25 cellular contexts compared by ENCODE assay signal in genomic region chr1:166972827-166973226, GRCh38. TPM values are rescaled to one million over a fixed set of nuclear protein-coding genes. Genes with fewer than 3 reads are reported as not detected.
DNase-seq lines count a peak whose midpoint lies in the region; TF ChIP-seq lines count a peak whose summit lies in the region.
"Had no signal": no experiment of that assay in that cellular context is flagged by ENCODE, and none has a peak within 500 bp of the region (broad histone marks: within the 10 kb centered on the region; RNA-seq: fewer than 3 reads in every experiment).

No MANE protein-coding gene starts in this region.

- TF ChIP-seq CTCF in HEK293 (tag by site-specific recombination; IDR thresholded peaks at IDR 0.05) (no peak), dorsolateral prefrontal cortex (IDR thresholded peaks at IDR 0.05 in 54 of 56, conservative IDR thresholded peaks at IDR 0.05 in 2 of 56; ENCODE audit: low read depth in 1 of 56, partially characterized antibody in 56 of 56) (no peak), OCI-LY7 (conservative IDR thresholded peaks at IDR 0.05; ENCODE audit: low read length) (no peak)

- no peak overlapping the region for H3K4me3 ChIP-seq in HEK293 (ENCODE audit: low read depth, low read length)
- H3K4me3 ChIP-seq in dorsolateral prefrontal cortex = peak overlapping the region in 54 of 59 donors; percentile 7 to 86 (median 63)
- no peak overlapping the region for H3K4me3 ChIP-seq in OCI-LY7 (ENCODE audit: low read depth, low read length, poor library complexity, severe bottlenecking)
- H3K4me3 ChIP-seq: hepatocyte, MG63, pancreas had no signal

- H3K36me3 ChIP-seq in HEK293 (ENCODE audit: control insufficient read depth in 2 of 2, insufficient read depth in 1 of 2, low read length in 2 of 2) = no peaks in the 10 kb centered on the region
- H3K36me3 ChIP-seq in OCI-LY7 (ENCODE audit: insufficient read depth, low read length) = no peaks in the 10 kb centered on the region
- H3K36me3 ChIP-seq: MG63, pancreas had no signal

- no peak overlapping the region for H3K27ac ChIP-seq in HEK293 (ENCODE audit: extremely low read depth, low read depth, low read length)
- H3K27ac ChIP-seq in dorsolateral prefrontal cortex = peak overlapping the region in 47 of 59 donors; percentile 17 to 89 (median 60)
- no peak overlapping the region for H3K27ac ChIP-seq in OCI-LY7 (ENCODE audit: low read depth, low read length, poor library complexity, severe bottlenecking)
- H3K27ac ChIP-seq: hepatocyte, pancreas had no signal

- no peak overlapping the region for H3K4me2 ChIP-seq in OCI-LY7 (ENCODE audit: low read length)
- H3K4me2 ChIP-seq: hepatocyte had no signal

- H3K9me2 ChIP-seq in OCI-LY7 (ENCODE audit: insufficient read depth, low read length) = no peaks in the 10 kb centered on the region

- H2AFZ ChIP-seq in OCI-LY7 (ENCODE audit: low read length) = no peak overlapping the region
- H2AFZ ChIP-seq: hepatocyte had no signal

- H3K4me1 ChIP-seq in HEK293 (ENCODE audit: control insufficient read depth, insufficient read depth, low read length) (no peaks in the 10 kb centered on the region), OCI-LY7 (ENCODE audit: insufficient read depth, low read length, poor library complexity, severe bottlenecking) (peaks cover 18% of the 10 kb centered on the region)
- H3K4me1 ChIP-seq: pancreas had no signal

- BruUV-seq in OCI-LY7 (replicated peaks; lab: Mats Ljungman, UMichigan) = no TSS peak

- no peaks in the 10 kb centered on the region for H3K79me2 ChIP-seq in OCI-LY7 (ENCODE audit: insufficient read depth, low read depth, low read length)
- H3K79me2 ChIP-seq: hepatocyte had no signal

- H3K27me3 ChIP-seq in dorsolateral prefrontal cortex = no peaks in the 10 kb centered on the region

- CTCF ChIA-PET in HEK293 (lab: Yijun Ruan, JAX) (interaction anchor here (0.6 to 2.4 kb wide), 3 partner anchors 10 to 295 kb away, joined by 3 to 7 read pairs (median 3); no protein-coding TSS in a partner anchor), OCI-LY7 (lab: Charles Lee; ENCODE audit: unreplicated experiment) (no interaction called here)

- DNase-seq in NCI-H187 treated with DMSO at 0.1 percent for 48 hours (lab: John Stamatoyannopoulos, UW) = peak; percentile 88
- peak in 1 of 10 donors; percentile 44 for DNase-seq in dorsolateral prefrontal cortex
- peak; percentile 35 for DNase-seq in retina
- DNase-seq in OCI-LY7 (ENCODE audit: low spot score) = no peak
- no peak for DNase-seq in kidney tubule cell (ENCODE audit: low spot score)
- no peak for DNase-seq in A172 (ENCODE audit: low spot score)
- DNase-seq: activated CD4-positive, alpha-beta T cell treated with anti-CD3 and anti-CD28 coated beads for 1 hour; activated gamma-delta T cell treated with Interleukin-2 at 50 U/mL for 16 hours; activated T-cell treated with anti-CD3 and anti-CD28 coated beads, Interleukin-2, amount 50 U/mL, for 1 hour; effector CD8-positive, alpha-beta T cell; foreskin melanocyte; GOT3; immature natural killer cell; mesenchymal stem cell; naive B cell; NCI-H2029 treated with DMSO at 0.1 percent for 48 hours; NCI-H524; pancreas; right cardiac atrium; SIG-M5; stimulated activated CD4-positive, alpha-beta T cell treated with anti-CD3 and anti-CD28 coated beads, Interleukin-4, amount 100 ng/mL, for 1 hour had no signal

- intact Hi-C loops in dorsolateral prefrontal cortex (cut with DNase I) (loop anchor here (5.0 to 10.0 kb wide), 3 partner anchors 58 to 82 kb away; no protein-coding TSS in a partner anchor), OCI-LY7 (cut with micrococcal nuclease; ENCODE audit: unreplicated experiment) (no loop called here)

- POLR2A ChIA-PET in HEK293 (lab: Yijun Ruan, JAX) (interaction anchor here (1.1 kb wide), 1 partner anchor 248 kb away, joined by 4 read pairs; the partner anchor contains the start of gene POU2F1), OCI-LY7 (lab: Charles Lee) (interaction anchor here (0.5 kb wide), 1 partner anchor 113 kb away, joined by 4 read pairs; no protein-coding TSS in a partner anchor)

- no peaks in the 10 kb centered on the region for H4K20me1 ChIP-seq in OCI-LY7 (ENCODE audit: insufficient read depth, low read length)

- no peaks in the 10 kb centered on the region for H3K9me3 ChIP-seq in HEK293 (ENCODE audit: control insufficient read depth, insufficient read depth, low read depth, low read length)
- no peaks in the 10 kb centered on the region for H3K9me3 ChIP-seq in OCI-LY7 (ENCODE audit: low read length)
- H3K9me3 ChIP-seq: MG63, pancreas had no signal

TF ChIP-seq in HEK293, 187 proteins besides CTCF, POLR2A, EP300 and RAD21:
- no peak for TF ChIP-seq YY1 (tag by site-specific recombination; IDR thresholded peaks at IDR 0.05)
- TF ChIP-seq ZNF169 (tag by site-specific recombination; IDR thresholded peaks at IDR 0.05) = no peak
- peak; percentile 30; the same call in 1 of the 2 replicates for TF ChIP-seq SCRT1 (tag by site-specific recombination; IDR thresholded peaks at IDR 0.05; ENCODE audit: borderline replicate concordance)
- no peak for TF ChIP-seq ZNF692 (tag by site-specific recombination; IDR thresholded peaks at IDR 0.05)
- TF ChIP-seq SCRT2 (tag by site-specific recombination; IDR thresholded peaks at IDR 0.05) = peak; percentile 73
- no peak for TF ChIP-seq AEBP2 (tag by site-specific recombination; IDR thresholded peaks at IDR 0.05; ENCODE audit: borderline replicate concordance)
- no peak for TF ChIP-seq ZXDB (tag by site-specific recombination; IDR thresholded peaks at IDR 0.05)
- TF ChIP-seq REPIN1 (tag by site-specific recombination; IDR thresholded peaks at IDR 0.05; ENCODE audit: low read depth) = no peak
- no peak for TF ChIP-seq ZNF391 (tag by site-specific recombination; IDR thresholded peaks at IDR 0.05; ENCODE audit: borderline replicate concordance, low read depth)
- no peak for TF ChIP-seq ZNF521 (tag by site-specific recombination; IDR thresholded peaks at IDR 0.05)

RNA-seq across cellular contexts. Expression of gene ILDR2, which starts 2.5 kb away (rescaled TPM):
- total RNA-seq in dorsolateral prefrontal cortex (10 to 100 TPM; 24.5 to 75.2 (median 44.3) TPM), OCI-LY7 (2022) (2.5 and 3.2 TPM in 2 replicates)
- total RNA-seq in OCI-LY7 (2014; rRNA removed; shearing (Covaris generic)) = 5.3 and 6.0 TPM in 2 replicates
- total RNA-seq in A172 (2014; rRNA removed; shearing (Covaris generic)) = 0.12 and 0.48 TPM in 2 replicates

RNA-seq across cellular contexts. Expression of gene MAEL, which starts 16.3 kb away (rescaled TPM):
- 1 to 10 TPM in 115 of 120 experiments, under 1 TPM in 5; 0.72 to 9.1 (median 3.5) TPM for total RNA-seq in dorsolateral prefrontal cortex
- total RNA-seq in OCI-LY7 (2014; rRNA removed; shearing (Covaris generic)) = not detected in 2 replicates
- not detected in 2 replicates for total RNA-seq in OCI-LY7 (2022)
- not detected in 2 replicates for total RNA-seq in A172 (2014; rRNA removed; shearing (Covaris generic))
- total RNA-seq: G401, hepatocyte had no signal

Comparison
In these comparisons a context has a peak if more than half of its experiments do, and no peak if none do; other contexts are left out.
1. H3K27ac ChIP-seq: peak in dorsolateral prefrontal cortex (47 of 59); none in HEK293 (single experiment) and OCI-LY7 (single experiment).
2. H3K4me3 ChIP-seq: peak in dorsolateral prefrontal cortex (54 of 59); none in HEK293 (single experiment) and OCI-LY7 (single experiment).
3. DNase-seq: peak in NCI-H187 treated with DMSO at 0.1 percent for 48 hours (single experiment) and retina (single experiment); none in OCI-LY7 (single experiment), kidney tubule cell (single experiment) and A172 (single experiment).